ENCODE assay signal across 10 cellular contexts in the genomic region with DNA sequence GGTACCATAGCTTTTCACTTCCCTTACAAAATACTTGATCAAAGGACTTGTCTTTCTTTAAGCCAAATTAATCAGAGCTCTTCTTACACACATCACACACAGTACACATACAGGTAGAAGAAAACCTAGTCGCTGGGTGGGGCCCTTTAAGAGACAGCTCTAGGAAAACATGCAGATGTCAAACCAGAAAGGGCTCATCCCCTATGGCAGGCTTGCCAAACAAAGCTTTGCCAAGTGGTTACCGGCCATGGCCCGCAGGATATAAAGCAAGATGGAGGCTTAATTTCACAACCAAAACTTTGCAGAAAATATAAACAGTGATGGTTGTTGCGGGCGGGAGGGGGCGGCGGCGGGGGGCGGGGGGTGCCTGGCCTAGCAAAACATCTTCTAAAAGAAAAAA.
DNase-seq lines count a peak whose midpoint lies in the region; ATAC-seq lines count a peak whose summit lies in the region.
"Had no signal": no experiment of that assay in that cellular context is flagged by ENCODE, and none has a peak within 500 bp of the region (broad histone marks: within the 10 kb centered on the region; RNA-seq: fewer than 3 reads in every experiment).

No MANE protein-coding gene starts in this region.

- no peaks in the 10 kb centered on the region for H3K27me3 ChIP-seq in mesendoderm (ENCODE audit: insufficient read depth, low read length, poor library complexity)
- H3K27me3 ChIP-seq: thyroid gland had no signal

- no peak overlapping the region for H2BK5ac ChIP-seq in mesendoderm (ENCODE audit: low read length)

- peak overlapping the region; percentile 52 for H3K9ac ChIP-seq in mesendoderm (ENCODE audit: low read length)

- H2BK15ac ChIP-seq in mesendoderm (replicated peaks; ENCODE audit: low read depth), result no peak overlapping the region

- H3K4me2 ChIP-seq in mesendoderm (ENCODE audit: low read length), result peak overlapping the region; percentile 12

- in situ Hi-C loops in Caki2 (cut with HindIII; ENCODE audit: low pct_unique_long_range_greater_than_20kb, low sequenced_read_pairs) (no loop called here), KBM-7 (cut with MboI; ENCODE audit: low pct_unique_long_range_greater_than_20kb, low sequenced_read_pairs) (no loop called here)

- no peak overlapping the region for H4K8ac ChIP-seq in mesendoderm (ENCODE audit: low read depth, low read length)

- no peak overlapping the region for H3K56ac ChIP-seq in mesendoderm (ENCODE audit: low read length)

- no peaks in the 10 kb centered on the region for H3K4me1 Mint-ChIP-seq in activated naive CD8-positive, alpha-beta T cell treated with anti-CD3 and anti-CD28 coated beads, Interleukin-2, amount 10 ng/mL, durations not matched to agents 7 days and 5 days

- H3K36me3 Mint-ChIP-seq in activated naive CD8-positive, alpha-beta T cell treated with anti-CD3 and anti-CD28 coated beads, Interleukin-2, amount 10 ng/mL, durations not matched to agents 7 days and 5 days, result no peaks in the 10 kb centered on the region

- ATAC-seq in activated naive CD8-positive, alpha-beta T cell treated with anti-CD3 and anti-CD28 coated beads, Interleukin-2, amount 10 ng/mL, durations not matched to agents 7 days and 5 days (ENCODE audit: low read depth), result no peak
- no peak for ATAC-seq in GM18520 (IDR thresholded peaks at IDR 0.05; ENCODE audit: unreplicated experiment)

- H3K23ac ChIP-seq in mesendoderm (ENCODE audit: low read length), result no peak overlapping the region

- peaks cover 2% of the 10 kb centered on the region for H3K79me1 ChIP-seq in mesendoderm (ENCODE audit: low read length)

- H2AK5ac ChIP-seq in mesendoderm (ENCODE audit: low read length), result no peak overlapping the region

- peak; percentile 7 for DNase-seq in Caki2 (ENCODE audit: low read depth)
- peak; percentile 20 for DNase-seq in KBM-7
- DNase-seq in activated naive CD8-positive, alpha-beta T cell treated with anti-CD3 and anti-CD28 coated beads, Interleukin-2, amount 10 ng/mL, durations not matched to agents 7 days and 5 days, result no peak
- DNase-seq in mesendoderm, result peak; percentile 28
- DNase-seq in superior temporal gyrus (ENCODE audit: extremely low spot score), result no peak
- DNase-seq in ecto neural progenitor cell (ENCODE audit: low spot score), result no peak
- no peak for DNase-seq in activated T-cell treated with anti-CD3 and anti-CD28 coated beads, Interleukin-2, amount 50 U/mL, for 1 hour
- DNase-seq: activated naive CD4-positive, alpha-beta T cell treated with anti-CD3 and anti-CD28 coated beads, Interleukin-2, amount 50 U/mL, for 16 hours; thyroid gland had no signal

- H3K4me3 Mint-ChIP-seq in activated naive CD8-positive, alpha-beta T cell treated with anti-CD3 and anti-CD28 coated beads, Interleukin-2, amount 10 ng/mL, durations not matched to agents 7 days and 5 days, result peak overlapping the region; percentile 69

- no peak overlapping the region for H2BK120ac ChIP-seq in mesendoderm (ENCODE audit: low read depth, low read length)

- no peak overlapping the region for H3K4ac ChIP-seq in mesendoderm (ENCODE audit: low read depth, low read length)

- no peak overlapping the region for H4K5ac ChIP-seq in mesendoderm (ENCODE audit: low read length)

- peaks cover 9% of the 10 kb centered on the region for H3K9me3 Mint-ChIP-seq in activated naive CD8-positive, alpha-beta T cell treated with anti-CD3 and anti-CD28 coated beads, Interleukin-2, amount 10 ng/mL, durations not matched to agents 7 days and 5 days

- H3K27ac ChIP-seq in mesendoderm (ENCODE audit: low read depth, low read length), result no peak overlapping the region
- H3K27ac ChIP-seq: thyroid gland had no signal

- H3K36me3 ChIP-seq in mesendoderm (ENCODE audit: control insufficient read depth, insufficient read depth, low read length), result no peaks in the 10 kb centered on the region
- H3K36me3 ChIP-seq: thyroid gland had no signal

- POLR2A ChIA-PET in activated naive CD8-positive, alpha-beta T cell treated with anti-CD3 and anti-CD28 coated beads, Interleukin-2, amount 10 ng/mL, durations not matched to agents 7 days and 5 days (lab: Charles Lee), result no interaction called here

- WGBS in mesendoderm (ENCODE audit: extremely low coverage, insufficient coverage, low lambda C conversion rate), result no CpG with 5 or more reads among the region's 9 CpGs

- no peaks in the 10 kb centered on the region for H3K27me3 Mint-ChIP-seq in activated naive CD8-positive, alpha-beta T cell treated with anti-CD3 and anti-CD28 coated beads, Interleukin-2, amount 10 ng/mL, durations not matched to agents 7 days and 5 days

- peak overlapping the region; percentile 27 for H3K4me3 ChIP-seq in mesendoderm (ENCODE audit: low read length)

- H3K27ac Mint-ChIP-seq in activated naive CD8-positive, alpha-beta T cell treated with anti-CD3 and anti-CD28 coated beads, Interleukin-2, amount 10 ng/mL, durations not matched to agents 7 days and 5 days, result no peak overlapping the region

- peaks cover 5% of the 10 kb centered on the region for H3K79me2 ChIP-seq in mesendoderm (ENCODE audit: control insufficient read depth, insufficient read depth, low read length)

- no peaks in the 10 kb centered on the region for H3K4me1 ChIP-seq in mesendoderm (ENCODE audit: control insufficient read depth, low read depth, low read length)

- peak overlapping the region; percentile 31 for H3K18ac ChIP-seq in mesendoderm (ENCODE audit: low read length)

Comparison
In these comparisons a context has a peak if more than half of its experiments do, and no peak if none do; other contexts are left out.
1. DNase-seq: peak in Caki2 (single experiment), KBM-7 (single experiment) and mesendoderm (single experiment); none in activated naive CD8-positive, alpha-beta T cell treated with anti-CD3 and anti-CD28 coated beads, Interleukin-2, amount 10 ng/mL, durations not matched to agents 7 days and 5 days (single experiment), superior temporal gyrus (single experiment), ecto neural progenitor cell (single experiment) and activated T-cell treated with anti-CD3 and anti-CD28 coated beads, Interleukin-2, amount 50 U/mL, for 1 hour (single experiment).